In the genomic region with DNA sequence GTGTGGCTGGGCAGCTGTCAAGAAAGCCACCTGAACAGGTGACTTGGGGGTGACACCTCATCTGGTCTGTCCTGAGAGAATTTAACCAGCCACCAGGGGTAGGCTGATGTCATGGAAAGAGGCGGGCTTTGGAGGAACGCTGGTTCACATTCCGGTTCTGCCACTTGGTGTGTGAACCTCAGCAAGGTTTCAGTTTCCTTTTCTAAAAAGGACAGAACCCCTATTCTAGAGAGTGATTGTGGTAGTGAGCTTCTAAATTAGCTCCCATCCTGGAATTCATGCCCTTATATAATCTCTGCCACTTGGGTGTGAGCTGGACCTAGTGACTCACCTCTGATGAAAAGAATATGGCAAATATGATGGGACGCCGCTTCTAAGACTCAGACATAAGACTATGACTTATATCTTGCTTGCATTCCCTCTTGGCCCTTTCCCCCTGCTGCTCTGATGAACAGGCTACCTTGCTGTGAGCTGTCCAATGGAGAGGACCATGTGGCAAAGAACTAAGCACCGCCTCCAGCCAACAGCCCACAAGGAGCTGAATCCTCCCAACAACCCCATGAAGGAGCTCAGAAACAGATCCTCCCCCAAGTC, we compare ENCODE assay signal across 8 cellular contexts.
DNase-seq lines count a peak whose midpoint lies in the region; ATAC-seq and TF ChIP-seq lines count a peak whose summit lies in the region.

No MANE protein-coding gene starts in this region.

- H3K36me3 ChIP-seq in duodenal mucosa (ENCODE audit: control insufficient read depth in 1 of 2, insufficient read depth in 2 of 2, low read length in 2 of 2): no peaks in the 10 kb centered on the region
- no peaks in the 10 kb centered on the region for H3K36me3 ChIP-seq in ascending aorta

- intact Hi-C loops in ascending aorta (cut with DNase I): no loop called here

- H3K4me3 ChIP-seq in duodenal mucosa (ENCODE audit: low read depth in 1 of 2, low read length in 2 of 2) (peak overlapping the region; percentile 30 to 34), ascending aorta (no peak overlapping the region)

- no peak overlapping the region for H3K27ac ChIP-seq in duodenal mucosa (ENCODE audit: low read depth, low read length)
- H3K27ac ChIP-seq in ascending aorta: no peak overlapping the region

- peak; percentile 82 for ATAC-seq in GM18520 (IDR thresholded peaks at IDR 0.05; ENCODE audit: unreplicated experiment)
- ATAC-seq in HG02642 (IDR thresholded peaks at IDR 0.05; ENCODE audit: poor library complexity, unreplicated experiment): peak; percentile 93

- TF ChIP-seq CTCF in ascending aorta (IDR thresholded peaks at IDR 0.05): no peak

- DNase-seq in T follicular helper cell (ENCODE audit: low read depth) (peak; percentile 2), ascending aorta (ENCODE audit: low spot score in 2 of 2) (no peak), DMS153 (lab: John Stamatoyannopoulos, UW) (no peak), AML-193 (lab: John Stamatoyannopoulos, UW) (no peak)
- peak; percentile 23 to 42 for DNase-seq in stimulated activated CD8-positive, alpha-beta memory T cell treated with anti-CD3 and anti-CD28 coated beads, Interleukin-7, amount 100 ng/mL, for 48 hours (ENCODE audit: extremely low read depth in 1 of 2, low read depth in 1 of 2)

- peaks cover 0 to 10% of the 10 kb centered on the region in 2 donors for H3K27me3 ChIP-seq in duodenal mucosa (ENCODE audit: control insufficient read depth in 1 of 2, insufficient read depth in 2 of 2, low read length in 2 of 2)
- H3K27me3 ChIP-seq in ascending aorta: no peaks in the 10 kb centered on the region

- H3K4me1 ChIP-seq in duodenal mucosa (ENCODE audit: control insufficient read depth in 1 of 2, insufficient read depth in 2 of 2, low read length in 2 of 2) (no peaks in the 10 kb centered on the region), ascending aorta (no peaks in the 10 kb centered on the region)

- H3K9ac ChIP-seq in duodenal mucosa (ENCODE audit: low read depth in 1 of 2, low read length in 2 of 2): no peak overlapping the region

- no peaks in the 10 kb centered on the region for H3K9me3 ChIP-seq in duodenal mucosa (ENCODE audit: control insufficient read depth in 1 of 2, low read length in 2 of 2)
- no peaks in the 10 kb centered on the region for H3K9me3 ChIP-seq in ascending aorta

Comparison
In these comparisons a context has a peak if more than half of its experiments do, and no peak if none do; other contexts are left out.
1. DNase-seq: peak in T follicular helper cell (single experiment) and stimulated activated CD8-positive, alpha-beta memory T cell treated with anti-CD3 and anti-CD28 coated beads, Interleukin-7, amount 100 ng/mL, for 48 hours (2 of 2); none in ascending aorta (0 of 2), DMS153 (single experiment) and AML-193 (0 of 2).
2. H3K4me3 ChIP-seq: peak in duodenal mucosa (2 of 2); none in ascending aorta (0 of 2).